Comparison of ENCODE assay signal across 1 cellular context in the genomic region with DNA sequence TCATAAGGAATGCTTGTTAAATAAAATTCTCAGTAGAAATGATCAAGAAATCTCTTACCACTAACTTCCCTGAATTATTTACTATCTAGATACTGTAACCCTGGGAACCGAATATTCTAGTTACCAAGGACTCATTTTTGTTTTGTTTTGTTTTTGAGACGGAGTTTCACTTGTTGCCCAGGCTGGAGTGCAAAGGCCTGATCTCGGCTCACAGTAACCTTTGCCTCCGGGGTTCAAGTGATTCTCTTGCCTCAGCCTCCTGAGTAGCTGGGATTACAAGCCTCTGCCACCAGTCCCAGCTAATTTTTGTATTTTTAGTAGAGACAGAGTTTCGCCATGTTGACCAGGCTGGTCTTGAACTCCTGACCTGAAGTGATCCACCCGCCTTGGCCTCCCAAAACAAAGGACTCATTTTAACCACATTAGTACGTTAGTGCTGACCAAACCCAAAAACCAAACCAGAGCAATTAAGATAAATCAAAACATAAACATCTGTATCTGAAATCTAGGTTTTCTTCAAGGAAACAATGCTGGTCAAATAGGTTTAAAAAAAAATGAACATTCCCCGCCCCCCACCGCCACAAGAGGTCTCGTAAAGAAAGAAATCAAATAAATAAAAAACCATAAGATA.
TF ChIP-seq lines count a peak whose summit lies in the region.

No MANE protein-coding gene starts in this region.

TF ChIP-seq in K562, 482 proteins besides CTCF, POLR2A, EP300 and RAD21 (continues in another document):
- TF ChIP-seq SRSF9 (IDR thresholded peaks at IDR 0.05; ENCODE audit: borderline replicate concordance, low read depth, low read length) = no peak
- TF ChIP-seq RCOR1 (IDR thresholded peaks at IDR 0.05; ENCODE audit: borderline replicate concordance in 1 of 2, low read depth in 2 of 2, low read length in 2 of 2) = peak in 1 of 2 experiments; percentile 27; a peak in 1 of 4 replicates
- no peak for TF ChIP-seq JUND (IDR thresholded peaks at IDR 0.05; ENCODE audit: borderline replicate concordance, low read depth, low read length)
- no peak for TF ChIP-seq JUND (tag; IDR thresholded peaks at IDR 0.05; ENCODE audit: borderline replicate concordance, low read depth, low read length)
- peak; percentile 52; the same call in 1 of the 2 replicates for TF ChIP-seq MXI1 (IDR thresholded peaks at IDR 0.05; ENCODE audit: low read depth, low read length)
- TF ChIP-seq CUX1 (CRISPR knock-in tag; IDR thresholded peaks at IDR 0.05) = no peak
- 0 out of 2 replicates have a peak, but pooled peaks have one; percentile 37 for TF ChIP-seq FOXJ2 (tag; IDR thresholded peaks at IDR 0.05)
- no peak for TF ChIP-seq TCF7L2 (IDR thresholded peaks at IDR 0.05; ENCODE audit: low read depth, low read length)
- TF ChIP-seq RNF219 (CRISPR knock-in tag; IDR thresholded peaks at IDR 0.05) = no peak
- TF ChIP-seq GTF2A2 (tag; IDR thresholded peaks at IDR 0.05) = no peak
- no peak for TF ChIP-seq CGGBP1 (CRISPR knock-in tag; IDR thresholded peaks at IDR 0.05)
- TF ChIP-seq, protein P1, sequence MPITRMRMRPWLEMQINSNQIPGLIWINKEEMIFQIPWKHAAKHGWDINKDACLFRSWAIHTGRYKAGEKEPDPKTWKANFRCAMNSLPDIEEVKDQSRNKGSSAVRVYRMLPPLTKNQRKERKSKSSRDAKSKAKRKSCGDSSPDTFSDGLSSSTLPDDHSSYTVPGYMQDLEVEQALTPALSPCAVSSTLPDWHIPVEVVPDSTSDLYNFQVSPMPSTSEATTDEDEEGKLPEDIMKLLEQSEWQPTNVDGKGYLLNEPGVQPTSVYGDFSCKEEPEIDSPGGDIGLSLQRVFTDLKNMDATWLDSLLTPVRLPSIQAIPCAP (CRISPR knock-in tag; IDR thresholded peaks at IDR 0.05; ENCODE audit: borderline replicate concordance) = no peak
- TF ChIP-seq SRF (CRISPR knock-in tag; IDR thresholded peaks at IDR 0.05) = no peak
- no peak for TF ChIP-seq PRMT5 (CRISPR knock-in tag; IDR thresholded peaks at IDR 0.05)
- peak; percentile 61 for TF ChIP-seq RFX1 (IDR thresholded peaks at IDR 0.05)
- TF ChIP-seq NFE2L1 (tag; IDR thresholded peaks at IDR 0.05; ENCODE audit: borderline replicate concordance, low read depth) = no peak
- no peak for TF ChIP-seq ZNF24 (IDR thresholded peaks at IDR 0.05)
- no peak for TF ChIP-seq COPS2 (conservative IDR thresholded peaks at IDR 0.05)
- TF ChIP-seq CBX3 (IDR thresholded peaks at IDR 0.05; ENCODE audit: borderline replicate concordance in 1 of 2, low read length in 2 of 2) = no peak
- TF ChIP-seq ATF2 (CRISPR knock-in tag; IDR thresholded peaks at IDR 0.05) = no peak
- no peak for TF ChIP-seq PTBP1 (IDR thresholded peaks at IDR 0.05; ENCODE audit: low read depth, low read length)
- peak; percentile 59 to 73; a peak in 3 of 4 replicates for TF ChIP-seq KDM1A (IDR thresholded peaks at IDR 0.05)
- no peak for TF ChIP-seq CHD4 (IDR thresholded peaks at IDR 0.05; ENCODE audit: insufficient read depth, insufficient replicate concordance, low read depth, low read length, poor library complexity, severe bottlenecking)
- no peak for TF ChIP-seq HDGF (IDR thresholded peaks at IDR 0.05)
- TF ChIP-seq PHTF2 (CRISPR knock-in tag; IDR thresholded peaks at IDR 0.05) = no peak
- TF ChIP-seq ARNT (IDR thresholded peaks at IDR 0.05) = no peak
- no peak for TF ChIP-seq IFI16 (CRISPR knock-in tag; IDR thresholded peaks at IDR 0.05)
- no peak for TF ChIP-seq FOXP1 (CRISPR knock-in tag; IDR thresholded peaks at IDR 0.05)
- TF ChIP-seq ZNF408 (CRISPR knock-in tag; IDR thresholded peaks at IDR 0.05; ENCODE audit: low read depth) = no peak
- no peak for TF ChIP-seq ARID1B (IDR thresholded peaks at IDR 0.05)
- no peak for TF ChIP-seq ZNF280A (IDR thresholded peaks at IDR 0.05; ENCODE audit: low read depth, partially characterized antibody)
- TF ChIP-seq, protein P2, sequence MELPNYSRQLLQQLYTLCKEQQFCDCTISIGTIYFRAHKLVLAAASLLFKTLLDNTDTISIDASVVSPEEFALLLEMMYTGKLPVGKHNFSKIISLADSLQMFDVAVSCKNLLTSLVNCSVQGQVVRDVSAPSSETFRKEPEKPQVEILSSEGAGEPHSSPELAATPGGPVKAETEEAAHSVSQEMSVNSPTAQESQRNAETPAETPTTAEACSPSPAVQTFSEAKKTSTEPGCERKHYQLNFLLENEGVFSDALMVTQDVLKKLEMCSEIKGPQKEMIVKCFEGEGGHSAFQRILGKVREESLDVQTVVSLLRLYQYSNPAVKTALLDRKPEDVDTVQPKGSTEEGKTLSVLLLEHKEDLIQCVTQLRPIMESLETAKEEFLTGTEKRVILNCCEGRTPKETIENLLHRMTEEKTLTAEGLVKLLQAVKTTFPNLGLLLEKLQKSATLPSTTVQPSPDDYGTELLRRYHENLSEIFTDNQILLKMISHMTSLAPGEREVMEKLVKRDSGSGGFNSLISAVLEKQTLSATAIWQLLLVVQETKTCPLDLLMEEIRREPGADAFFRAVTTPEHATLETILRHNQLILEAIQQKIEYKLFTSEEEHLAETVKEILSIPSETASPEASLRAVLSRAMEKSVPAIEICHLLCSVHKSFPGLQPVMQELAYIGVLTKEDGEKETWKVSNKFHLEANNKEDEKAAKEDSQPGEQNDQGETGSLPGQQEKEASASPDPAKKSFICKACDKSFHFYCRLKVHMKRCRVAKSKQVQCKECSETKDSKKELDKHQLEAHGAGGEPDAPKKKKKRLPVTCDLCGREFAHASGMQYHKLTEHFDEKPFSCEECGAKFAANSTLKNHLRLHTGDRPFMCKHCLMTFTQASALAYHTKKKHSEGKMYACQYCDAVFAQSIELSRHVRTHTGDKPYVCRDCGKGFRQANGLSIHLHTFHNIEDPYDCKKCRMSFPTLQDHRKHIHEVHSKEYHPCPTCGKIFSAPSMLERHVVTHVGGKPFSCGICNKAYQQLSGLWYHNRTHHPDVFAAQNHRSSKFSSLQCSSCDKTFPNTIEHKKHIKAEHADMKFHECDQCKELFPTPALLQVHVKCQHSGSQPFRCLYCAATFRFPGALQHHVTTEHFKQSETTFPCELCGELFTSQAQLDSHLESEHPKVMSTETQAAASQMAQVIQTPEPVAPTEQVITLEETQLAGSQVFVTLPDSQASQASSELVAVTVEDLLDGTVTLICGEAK (IDR thresholded peaks at IDR 0.05) = no peak
- TF ChIP-seq, protein P2 (CRISPR knock-in tag; IDR thresholded peaks at IDR 0.05) = no peak
- TF ChIP-seq, protein P3, sequence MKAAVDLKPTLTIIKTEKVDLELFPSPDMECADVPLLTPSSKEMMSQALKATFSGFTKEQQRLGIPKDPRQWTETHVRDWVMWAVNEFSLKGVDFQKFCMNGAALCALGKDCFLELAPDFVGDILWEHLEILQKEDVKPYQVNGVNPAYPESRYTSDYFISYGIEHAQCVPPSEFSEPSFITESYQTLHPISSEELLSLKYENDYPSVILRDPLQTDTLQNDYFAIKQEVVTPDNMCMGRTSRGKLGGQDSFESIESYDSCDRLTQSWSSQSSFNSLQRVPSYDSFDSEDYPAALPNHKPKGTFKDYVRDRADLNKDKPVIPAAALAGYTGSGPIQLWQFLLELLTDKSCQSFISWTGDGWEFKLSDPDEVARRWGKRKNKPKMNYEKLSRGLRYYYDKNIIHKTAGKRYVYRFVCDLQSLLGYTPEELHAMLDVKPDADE (conservative IDR thresholded peaks at IDR 0.05; ENCODE audit: control insufficient read depth, low read depth, low read length) = no peak
- no peak for TF ChIP-seq ZNF274 (IDR thresholded peaks at IDR 0.05; ENCODE audit: borderline replicate concordance, low read depth, low read length)
- TF ChIP-seq CBX1 (IDR thresholded peaks at IDR 0.05; ENCODE audit: low read depth) = no peak
